ENCODE assay signal across 23 cellular contexts in the genomic region with DNA sequence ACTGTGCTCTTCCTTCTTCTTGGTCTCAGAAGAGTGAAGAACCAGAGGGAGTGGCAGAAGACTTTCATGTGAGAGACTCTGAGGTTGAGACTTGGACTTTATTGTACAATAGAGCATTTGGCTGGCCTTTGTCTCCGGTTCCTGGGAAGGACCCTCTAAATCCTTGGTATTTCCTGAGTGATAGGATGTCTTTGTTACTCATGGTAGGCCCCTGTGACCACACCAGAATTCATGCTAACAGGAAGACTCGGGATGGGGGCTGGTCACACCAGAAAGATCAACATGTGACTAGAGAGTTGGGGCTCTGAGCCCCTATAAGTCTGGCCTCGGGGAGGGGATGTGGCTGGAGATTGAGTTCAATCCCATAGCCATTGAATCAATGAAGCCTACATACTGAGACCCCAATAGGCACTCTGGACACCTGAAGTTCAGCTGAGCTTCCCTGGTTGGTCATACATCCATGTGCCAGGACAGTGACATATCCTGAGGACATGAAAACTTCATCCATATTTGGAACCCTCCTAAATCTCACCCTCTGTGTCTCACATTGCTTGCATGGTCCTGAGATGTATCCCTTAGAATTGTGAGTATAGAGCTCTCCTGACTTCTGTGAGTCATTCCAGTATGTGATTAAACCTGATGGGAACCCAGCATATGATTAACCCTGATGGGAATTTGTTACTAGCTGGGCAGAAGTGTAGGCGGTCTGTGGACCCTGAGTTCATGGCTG.
DNase-seq lines count a peak whose midpoint lies in the region; ATAC-seq and TF ChIP-seq lines count a peak whose summit lies in the region.
"Had no signal": no experiment of that assay in that cellular context is flagged by ENCODE, and none has a peak within 500 bp of the region (broad histone marks: within the 10 kb centered on the region; RNA-seq: fewer than 3 reads in every experiment).

No MANE protein-coding gene starts in this region.

- H3K27ac Mint-ChIP-seq in activated T-helper 17 cell treated with anti-CD3 and anti-CD28 coated beads, Interleukin-2, amount 50 U/mL, for 72 hours = no peak overlapping the region
- H3K27ac Mint-ChIP-seq in osteocyte (ENCODE audit: unreplicated experiment) = no peak overlapping the region
- H3K27ac Mint-ChIP-seq in activated T-cell treated with anti-CD3 and anti-CD28 coated beads, Interleukin-2, amount 50 U/mL, for 24 hours = no peak overlapping the region
- H3K27ac Mint-ChIP-seq: activated CD4-positive, alpha-beta T cell treated with anti-CD3 and anti-CD28 coated beads, Interleukin-2, amount 10 ng/mL, durations not matched to agents 7 days and 5 days; CD8-positive, alpha-beta T cell had no signal

- H3K4me1 Mint-ChIP-seq in activated T-helper 17 cell treated with anti-CD3 and anti-CD28 coated beads, Interleukin-2, amount 50 U/mL, for 72 hours = peaks cover 7% of the 10 kb centered on the region
- peaks cover 49% of the 10 kb centered on the region for H3K4me1 Mint-ChIP-seq in osteocyte (ENCODE audit: unreplicated experiment)
- peaks cover 12% of the 10 kb centered on the region for H3K4me1 Mint-ChIP-seq in activated T-cell treated with anti-CD3 and anti-CD28 coated beads, Interleukin-2, amount 50 U/mL, for 24 hours (ENCODE audit: low read depth)
- H3K4me1 Mint-ChIP-seq: activated CD4-positive, alpha-beta T cell treated with anti-CD3 and anti-CD28 coated beads, Interleukin-2, amount 10 ng/mL, durations not matched to agents 7 days and 5 days had no signal

- no peaks in the 10 kb centered on the region for H3K36me3 Mint-ChIP-seq in activated T-helper 17 cell treated with anti-CD3 and anti-CD28 coated beads, Interleukin-2, amount 50 U/mL, for 72 hours (ENCODE audit: low read depth)
- no peaks in the 10 kb centered on the region for H3K36me3 Mint-ChIP-seq in osteocyte (ENCODE audit: unreplicated experiment)
- no peaks in the 10 kb centered on the region for H3K36me3 Mint-ChIP-seq in activated T-cell treated with anti-CD3 and anti-CD28 coated beads, Interleukin-2, amount 50 U/mL, for 24 hours (ENCODE audit: low read depth)
- H3K36me3 Mint-ChIP-seq: CD8-positive, alpha-beta T cell; stimulated activated naive B cell treated with anti-CD40 and anti-IgM and Interleukin-4, amounts not matched to agents 10 μg/mL and 1 μg/mL and 100 μg/mL, for 72 hours had no signal

- peak; percentile 1 for DNase-seq in EH (ENCODE audit: low read depth)
- DNase-seq in fibroblast of mammary gland (ENCODE audit: low read depth) = peak; percentile 56
- DNase-seq in osteocyte (ENCODE audit: extremely low spot score, unreplicated experiment) = peak; percentile 30
- no peak for DNase-seq in DMS114 treated with DMSO at 0.1 percent for 48 hours (lab: John Stamatoyannopoulos, UW; ENCODE audit: unreplicated experiment)
- DNase-seq in GM13977 (ENCODE audit: low spot score) = no peak
- DNase-seq in activated CD4-positive, alpha-beta T cell treated with anti-CD3 and anti-CD28 coated beads, Interleukin-2, amount 50 U/mL, for 1 hour = no peak
- DNase-seq in activated T-cell treated with anti-CD3 and anti-CD28 coated beads, Interleukin-2, amount 50 U/mL, for 24 hours = no peak
- DNase-seq: activated CD4-positive, alpha-beta T cell treated with anti-CD3 and anti-CD28 coated beads, Interleukin-2, amount 10 ng/mL, durations not matched to agents 7 days and 5 days; amygdala; cerebellar nuclear complex; effector memory CD4-positive, alpha-beta T cell; MV-4-11; NCI-H1930; NCI-H226; occipital lobe; OCI-M1; sigmoid colon; stimulated activated naive B cell treated with anti-CD40 and anti-IgM and Interleukin-4, amounts not matched to agents 10 μg/mL and 1 μg/mL and 100 μg/mL, for 72 hours; thyroid gland had no signal

- no peak overlapping the region for H3K4me3 ChIP-seq in fibroblast of mammary gland (ENCODE audit: control insufficient read depth, low read depth, low read length)
- H3K4me3 ChIP-seq: K562, sigmoid colon, SJSA1, thyroid gland had no signal

- ATAC-seq in activated T-helper 17 cell treated with anti-CD3 and anti-CD28 coated beads, Interleukin-2, amount 50 U/mL, for 72 hours (replicated peaks) = peak; percentile 38
- ATAC-seq: CD8-positive, alpha-beta T cell; K562 had no signal

- no peak for TF ChIP-seq CTCF in fibroblast of mammary gland (conservative IDR thresholded peaks at IDR 0.05; ENCODE audit: control insufficient read depth, insufficient read depth, low read depth, low read length)
- TF ChIP-seq CTCF in osteocyte (IDR thresholded peaks at IDR 0.05) = no peak
- no peak for TF ChIP-seq CTCF in GM13977 (IDR thresholded peaks at IDR 0.05; ENCODE audit: extremely low read depth, insufficient read depth, missing control alignments)

- H3K4me3 Mint-ChIP-seq in activated T-helper 17 cell treated with anti-CD3 and anti-CD28 coated beads, Interleukin-2, amount 50 U/mL, for 72 hours = no peak overlapping the region
- no peak overlapping the region for H3K4me3 Mint-ChIP-seq in osteocyte (ENCODE audit: unreplicated experiment)
- H3K4me3 Mint-ChIP-seq in activated T-cell treated with anti-CD3 and anti-CD28 coated beads, Interleukin-2, amount 50 U/mL, for 24 hours = no peak overlapping the region
- H3K4me3 Mint-ChIP-seq: activated CD4-positive, alpha-beta T cell treated with anti-CD3 and anti-CD28 coated beads, Interleukin-2, amount 10 ng/mL, durations not matched to agents 7 days and 5 days; CD8-positive, alpha-beta T cell; stimulated activated naive B cell treated with anti-CD40 and anti-IgM and Interleukin-4, amounts not matched to agents 10 μg/mL and 1 μg/mL and 100 μg/mL, for 72 hours had no signal

- in situ Hi-C loops in GM13977 (cut with MboI; ENCODE audit: low pct_unique_long_range_greater_than_20kb, low sequenced_read_pairs, unreplicated experiment) = no loop called here

- H3K27me3 Mint-ChIP-seq in activated T-helper 17 cell treated with anti-CD3 and anti-CD28 coated beads, Interleukin-2, amount 50 U/mL, for 72 hours = no peaks in the 10 kb centered on the region
- H3K27me3 Mint-ChIP-seq in osteocyte (ENCODE audit: unreplicated experiment) = no peaks in the 10 kb centered on the region
- peaks cover 5% of the 10 kb centered on the region for H3K27me3 Mint-ChIP-seq in activated T-cell treated with anti-CD3 and anti-CD28 coated beads, Interleukin-2, amount 50 U/mL, for 24 hours

- H3K9me3 Mint-ChIP-seq in activated T-helper 17 cell treated with anti-CD3 and anti-CD28 coated beads, Interleukin-2, amount 50 U/mL, for 72 hours = no peaks in the 10 kb centered on the region
- no peaks in the 10 kb centered on the region for H3K9me3 Mint-ChIP-seq in osteocyte (ENCODE audit: unreplicated experiment)
- no peaks in the 10 kb centered on the region for H3K9me3 Mint-ChIP-seq in activated T-cell treated with anti-CD3 and anti-CD28 coated beads, Interleukin-2, amount 50 U/mL, for 24 hours
- H3K9me3 Mint-ChIP-seq: activated CD4-positive, alpha-beta T cell treated with anti-CD3 and anti-CD28 coated beads, Interleukin-2, amount 10 ng/mL, durations not matched to agents 7 days and 5 days; CD8-positive, alpha-beta T cell; stimulated activated naive B cell treated with anti-CD40 and anti-IgM and Interleukin-4, amounts not matched to agents 10 μg/mL and 1 μg/mL and 100 μg/mL, for 72 hours had no signal

Comparison
In these comparisons a context has a peak if more than half of its experiments do, and no peak if none do; other contexts are left out.
1. DNase-seq: peak in EH (single experiment), fibroblast of mammary gland (single experiment) and osteocyte (single experiment); none in DMS114 treated with DMSO at 0.1 percent for 48 hours (single experiment), GM13977 (single experiment), activated CD4-positive, alpha-beta T cell treated with anti-CD3 and anti-CD28 coated beads, Interleukin-2, amount 50 U/mL, for 1 hour (single experiment) and activated T-cell treated with anti-CD3 and anti-CD28 coated beads, Interleukin-2, amount 50 U/mL, for 24 hours (single experiment).